Comparison of ENCODE assay signal across 1 cellular context in genomic region chr3:5095879-5096278, GRCh38.
TF ChIP-seq lines count a peak whose summit lies in the region.

No MANE protein-coding gene starts in this region.

TF ChIP-seq in IMR-90, 13 proteins besides CTCF, POLR2A, EP300 and RAD21 (continued from another document):
- TF ChIP-seq MAFK (IDR thresholded peaks at IDR 0.05; ENCODE audit: low read depth, low read length), result no peak
- no peak for TF ChIP-seq CEBPB (IDR thresholded peaks at IDR 0.05; ENCODE audit: low read depth, low read length)
